In genomic region chr15:79208179-79208578, GRCh38 we compare ENCODE assay signal across 26 cellular contexts.
DNase-seq lines count a peak whose midpoint lies in the region; ATAC-seq and TF ChIP-seq lines count a peak whose summit lies in the region.
"Had no signal": no experiment of that assay in that cellular context is flagged by ENCODE, and none has a peak within 500 bp of the region (broad histone marks: within the 10 kb centered on the region; RNA-seq: fewer than 3 reads in every experiment).

No MANE protein-coding gene starts in this region.

- no peaks in the 10 kb centered on the region for H3K9me3 Mint-ChIP-seq in neural progenitor cell
- H3K9me3 Mint-ChIP-seq: activated naive CD8-positive, alpha-beta T cell treated with anti-CD3 and anti-CD28 coated beads for 36 hours; CD8-positive, alpha-beta memory T cell had no signal

- TF ChIP-seq EP300 in Ishikawa (IDR thresholded peaks at IDR 0.05; ENCODE audit: borderline replicate concordance), result no peak

- H3K4me2 ChIP-seq in neural progenitor cell, result no peak overlapping the region

- peaks cover 43% of the 10 kb centered on the region for H3K4me1 Mint-ChIP-seq in neural progenitor cell
- H3K4me1 Mint-ChIP-seq: activated naive CD8-positive, alpha-beta T cell treated with anti-CD3 and anti-CD28 coated beads for 36 hours; CD8-positive, alpha-beta memory T cell had no signal

- POLR2A ChIA-PET in GM10248 (lab: Yijun Ruan, JAX), result no interaction called here

- DNase-seq in GM10248 (ENCODE audit: extremely low spot score) (no peak), kidney epithelial cell (ENCODE audit: low read depth) (no peak), NCI-H526 (lab: John Stamatoyannopoulos, UW) (no peak), neural progenitor cell (ENCODE audit: low spot score) (no peak), dedifferentiated amniotic fluid mesenchymal stem cell (ENCODE audit: extremely low spot score) (no peak)
- DNase-seq: activated CD4-positive, alpha-beta T cell treated with anti-CD3 and anti-CD28 coated beads for 48 hours; activated naive CD8-positive, alpha-beta T cell treated with anti-CD3 and anti-CD28 coated beads for 36 hours; CD8-positive, alpha-beta memory T cell; effector CD4-positive, alpha-beta T cell; gastrocnemius medialis; MG63; NCI-H146; NCI-H2171; NCI-H526 treated with DMSO at 0.1 percent for 48 hours; SIG-M5; small intestine; stimulated activated CD4-positive, alpha-beta T cell treated with anti-CD3 and anti-CD28 coated beads, Interleukin-4, amount 100 ng/mL, for 24 hours; stimulated activated naive CD4-positive, alpha-beta T cell treated with Interleukin-2 at 50 U/mL for 16 hours; T-helper 1 cell; tibial artery had no signal

- no peak overlapping the region for H3K9ac ChIP-seq in neural progenitor cell

- peaks cover 12% of the 10 kb centered on the region for H3K27me3 Mint-ChIP-seq in neural progenitor cell (ENCODE audit: insufficient read depth, low read depth)

- CTCF ChIA-PET in GM10248 (lab: Yijun Ruan, JAX), result interaction anchor here (1.1 to 6.2 kb wide), 7 partner anchors 9 to 180 kb away, joined by 3 to 43 read pairs (median 5); no protein-coding TSS in a partner anchor

- H3K36me3 ChIP-seq in kidney epithelial cell (ENCODE audit: control insufficient read depth, insufficient read depth, low read length) (no peaks in the 10 kb centered on the region), neural progenitor cell (no peaks in the 10 kb centered on the region)
- H3K36me3 ChIP-seq: gastrocnemius medialis, MG63, tibial artery had no signal

- peaks cover 3% of the 10 kb centered on the region for H3F3A ChIP-seq in neural progenitor cell (ENCODE audit: low read depth)

- H3K36me3 Mint-ChIP-seq in neural progenitor cell, result no peaks in the 10 kb centered on the region
- H3K36me3 Mint-ChIP-seq: activated naive CD8-positive, alpha-beta T cell treated with anti-CD3 and anti-CD28 coated beads for 36 hours; CD8-positive, alpha-beta memory T cell had no signal

- H3K27ac ChIP-seq in neural progenitor cell, result no peak overlapping the region
- H3K27ac ChIP-seq: gastrocnemius medialis, HL-60, tibial artery had no signal

- H3K4me1 ChIP-seq in neural progenitor cell, result peaks cover 15% of the 10 kb centered on the region
- H3K4me1 ChIP-seq: gastrocnemius medialis, tibial artery had no signal

- H3K27ac Mint-ChIP-seq in neural progenitor cell, result no peak overlapping the region
- H3K27ac Mint-ChIP-seq: activated naive CD8-positive, alpha-beta T cell treated with anti-CD3 and anti-CD28 coated beads for 36 hours; CD8-positive, alpha-beta memory T cell had no signal

- no peaks in the 10 kb centered on the region for H3K79me2 ChIP-seq in neural progenitor cell (ENCODE audit: low read depth)

- peaks cover 8% of the 10 kb centered on the region for H4K20me1 ChIP-seq in neural progenitor cell (ENCODE audit: low read depth)

- H3K4me3 ChIP-seq in kidney epithelial cell (ENCODE audit: low read depth, low read length) (no peak overlapping the region), neural progenitor cell (no peak overlapping the region)
- H3K4me3 ChIP-seq: gastrocnemius medialis, lung, MG63, tibial artery had no signal

- no peak overlapping the region for H2AFZ ChIP-seq in neural progenitor cell (replicated peaks)

- H3K27me3 ChIP-seq in kidney epithelial cell (ENCODE audit: control insufficient read depth, insufficient read depth, low read length) (peaks cover 23% of the 10 kb centered on the region), neural progenitor cell (peaks cover 16% of the 10 kb centered on the region)

- no peak overlapping the region for H3K4me3 Mint-ChIP-seq in neural progenitor cell
- H3K4me3 Mint-ChIP-seq: activated naive CD8-positive, alpha-beta T cell treated with anti-CD3 and anti-CD28 coated beads for 36 hours had no signal

- peak; percentile 12 for TF ChIP-seq CTCF in GM10248 (IDR thresholded peaks at IDR 0.05; ENCODE audit: control extremely low read depth, extremely low read depth, low read depth, missing control alignments)
- peak; percentile 19 for TF ChIP-seq CTCF in kidney epithelial cell (IDR thresholded peaks at IDR 0.05; ENCODE audit: insufficient read depth, low read length, poor library complexity, severe bottlenecking)
- TF ChIP-seq CTCF in neural progenitor cell (IDR thresholded peaks at IDR 0.05), result no peak

- H3K9me3 ChIP-seq in neural progenitor cell (ENCODE audit: low read depth), result no peaks in the 10 kb centered on the region
- H3K9me3 ChIP-seq: gastrocnemius medialis, MG63, tibial artery had no signal

- TF ChIP-seq RAD21 in Ishikawa (IDR thresholded peaks at IDR 0.05; ENCODE audit: low read depth), result no peak

- ATAC-seq in HG02763 (IDR thresholded peaks at IDR 0.05; ENCODE audit: unreplicated experiment), result no peak
- ATAC-seq: esophagus mucosa, gastrocnemius medialis had no signal

TF ChIP-seq in Ishikawa, 13 proteins besides CTCF, POLR2A, EP300 and RAD21:
- TF ChIP-seq TCF12 (IDR thresholded peaks at IDR 0.05; ENCODE audit: low read depth), result no peak
- no peak for TF ChIP-seq EGR1 (IDR thresholded peaks at IDR 0.05)
- peak; percentile 76 for TF ChIP-seq REST (IDR thresholded peaks at IDR 0.05; ENCODE audit: low read depth)

TF ChIP-seq in PFSK-1, 5 proteins besides CTCF, POLR2A, EP300 and RAD21:
- TF ChIP-seq REST (IDR thresholded peaks at IDR 0.05; ENCODE audit: insufficient read depth in 1 of 2, low read depth in 2 of 2, low read length in 2 of 2), result peak; percentile 68 to 91
- no peak for TF ChIP-seq TAF1 (IDR thresholded peaks at IDR 0.05; ENCODE audit: borderline replicate concordance, insufficient read depth, low read length)
- no peak for TF ChIP-seq FOXP2 (optimal IDR thresholded peaks at IDR 0.05; ENCODE audit: borderline replicate concordance, extremely low read depth, extremely low read length, insufficient read depth)
